8 cellular contexts compared by ENCODE assay signal in the genomic region with DNA sequence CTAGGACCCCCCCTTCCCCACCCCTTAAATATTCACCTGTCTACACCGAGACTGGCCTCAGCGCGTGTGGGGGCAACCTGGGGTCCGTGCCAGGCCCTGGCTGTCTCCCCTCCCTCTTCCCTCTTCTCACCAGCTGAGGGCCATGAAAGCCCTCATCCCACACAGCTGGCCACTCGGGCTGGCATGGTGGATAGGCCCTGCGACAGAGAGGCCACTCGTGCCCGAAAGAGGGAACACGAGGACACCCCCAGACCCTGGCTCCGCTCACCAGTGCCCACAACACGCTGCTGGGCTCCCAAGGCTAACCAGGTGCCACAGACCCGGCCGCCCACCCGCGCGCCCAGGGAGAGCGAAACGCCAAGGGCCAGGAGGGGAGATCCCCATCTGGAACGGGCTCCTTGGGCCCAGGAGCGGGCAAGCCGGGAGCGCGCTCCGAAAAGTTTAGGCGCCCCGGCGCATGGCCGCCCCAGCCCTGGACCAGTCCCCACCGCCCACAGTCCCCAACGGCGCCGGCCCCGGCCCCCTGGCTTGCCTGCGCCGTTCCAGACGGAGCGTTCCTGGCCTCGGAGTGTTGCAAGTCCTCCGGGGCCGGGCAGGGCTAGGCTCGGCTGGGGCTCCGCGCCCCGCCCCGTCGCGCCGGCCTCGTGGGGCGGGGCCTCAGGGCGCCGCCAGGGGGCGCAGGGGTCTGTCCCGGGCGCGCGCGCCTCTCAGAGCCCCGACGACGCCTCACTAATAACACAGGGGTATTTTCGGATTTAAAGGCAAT. TPM values are rescaled to one million over a fixed set of nuclear protein-coding genes. Genes with fewer than 3 reads are reported as not detected.
DNase-seq lines count a peak whose midpoint lies in the region; ATAC-seq and TF ChIP-seq lines count a peak whose summit lies in the region.

A gene with protein sequence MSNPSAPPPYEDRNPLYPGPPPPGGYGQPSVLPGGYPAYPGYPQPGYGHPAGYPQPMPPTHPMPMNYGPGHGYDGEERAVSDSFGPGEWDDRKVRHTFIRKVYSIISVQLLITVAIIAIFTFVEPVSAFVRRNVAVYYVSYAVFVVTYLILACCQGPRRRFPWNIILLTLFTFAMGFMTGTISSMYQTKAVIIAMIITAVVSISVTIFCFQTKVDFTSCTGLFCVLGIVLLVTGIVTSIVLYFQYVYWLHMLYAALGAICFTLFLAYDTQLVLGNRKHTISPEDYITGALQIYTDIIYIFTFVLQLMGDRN (minus strand): TSS at position 570 of the 766 bp plus-strand sequence. CDS start 10,362 bp downstream, outside the sequence.

- peak; percentile 50 for TF ChIP-seq POLR2A in Raji (IDR thresholded peaks at IDR 0.05; ENCODE audit: insufficient read depth, low read depth, low read length)
- TF ChIP-seq POLR2A in ovary (IDR thresholded peaks at IDR 0.05) = peak; percentile 83
- peak; percentile 86 to 96 for TF ChIP-seq POLR2A in thyroid gland (IDR thresholded peaks at IDR 0.05)

- H3K36me3 ChIP-seq in ovary (no peaks in the 10 kb centered on the region), thyroid gland (no peaks in the 10 kb centered on the region)

- H3K27me3 ChIP-seq in ovary = no peaks in the 10 kb centered on the region
- H3K27me3 ChIP-seq in thyroid gland = no peaks in the 10 kb centered on the region

- H3K27ac ChIP-seq in ovary = peak within 1 kb of the TSS; percentile 89 to 99
- H3K27ac ChIP-seq in thyroid gland = peak within 1 kb of the TSS; percentile 90 to 98 (median 97)

- 1% methylated on average over 53 to 62 of the region's 62 CpGs for WGBS in ovary, 3 donors
- 0 to 1% methylated on average over 29 to 39 of the region's 62 CpGs for WGBS in thyroid gland, 2 donors

- H3K4me3 ChIP-seq in ovary (peak within 1 kb of the TSS; percentile 94), thyroid gland (replicated peaks in 1 of 3) (peak within 1 kb of the TSS; percentile 15 to 76 (median 37))

- no peaks in the 10 kb centered on the region for H3K9me3 ChIP-seq in ovary
- H3K9me3 ChIP-seq in thyroid gland = no peaks in the 10 kb centered on the region

- peaks cover 13% of the 10 kb centered on the region for H3K4me1 ChIP-seq in ovary (ENCODE audit: insufficient read depth)
- H3K4me1 ChIP-seq in thyroid gland = peaks cover 84 to 90% of the 10 kb centered on the region in 2 donors

- intact Hi-C loops in ovary (cut with DNase I) (loop anchor here in 2 of 4 donors (5.0 to 10.0 kb wide), 2 partner anchors 105 to 173 kb away; a partner anchor contains a TSS), thyroid gland (cut with DNase I) (no loop called here)

- TF ChIP-seq CTCF in ovary (IDR thresholded peaks at IDR 0.05) (peak; percentile 72 to 94 (median 87)), thyroid gland (IDR thresholded peaks at IDR 0.05) (peak in 4 of 6 experiments; percentile 93 to 98 (median 95))

- DNase-seq in AG20443 (ENCODE audit: low spot score) = peak; percentile 97
- DNase-seq in activated naive CD4-positive, alpha-beta T cell treated with anti-CD3 and anti-CD28 coated beads, Interleukin-2, amount 50 U/mL, for 16 hours = peak; percentile 81
- DNase-seq in glomerular visceral epithelial cell (ENCODE audit: extremely low spot score) = peak; percentile 80
- peak; percentile 76 to 89 (median 83) for DNase-seq in ovary
- DNase-seq in thyroid gland = peak; percentile 81 to 82

- TF ChIP-seq EP300 in ovary (IDR thresholded peaks at IDR 0.05) = no peak

- ATAC-seq in GM19025 (IDR thresholded peaks at IDR 0.05; ENCODE audit: low read depth, unreplicated experiment) (peak; percentile 60), HG03175 (IDR thresholded peaks at IDR 0.05; ENCODE audit: unreplicated experiment) (peak; percentile 74)

RNA-seq across cellular contexts. Expression of the gene that starts here (rescaled TPM):
- total RNA-seq in ovary (100 to 1,000 TPM in 6 of 7 donors, 10 to 100 TPM in 1; 80.6 to 137 (median 114) TPM), thyroid gland (100 to 1,000 TPM; 272 to 341 (median 287) TPM)
- 100 to 1,000 TPM; 106 to 259 TPM for polyA plus RNA-seq in ovary

Comparison
In these comparisons a context has a peak if more than half of its experiments do, and no peak if none do; other contexts are left out.
1. Peak in every context shown above with its lines: DNase-seq, ATAC-seq, H3K4me3 ChIP-seq and H3K27ac ChIP-seq.